27 cellular contexts compared by ENCODE assay signal in genomic region chr10:127252818-127253217, GRCh38. TPM values are rescaled to one million over a fixed set of nuclear protein-coding genes. Genes with fewer than 3 reads are reported as not detected.
"Had no signal": no experiment of that assay in that cellular context is flagged by ENCODE, and none has a peak within 500 bp of the region (broad histone marks: within the 10 kb centered on the region; RNA-seq: fewer than 3 reads in every experiment).

No MANE protein-coding gene starts in this region.

- H3K27me3 ChIP-seq: MG63, SJCRH30 had no signal

- H3K4me1 ChIP-seq: SJCRH30 had no signal

- H3K36me3 ChIP-seq: MG63, SJCRH30 had no signal

- H3K9me3 ChIP-seq: MG63, SJCRH30 had no signal

- H3K4me3 ChIP-seq: MG63, SJCRH30 had no signal

- H3K27ac ChIP-seq: RWPE1, SJCRH30 had no signal

- DNase-seq: IMR-90; Karpas-422; KG1; MG63; NCI-H1092; NCI-H1105 treated with DMSO at 0.1 percent for 48 hours; NCI-H1417 treated with DMSO at 0.1 percent for 48 hours; NCI-H146; NCI-H1694 treated with DMSO at 0.1 percent for 48 hours; NCI-H1930; NCI-H2081; NCI-H2107; NCI-H2227 treated with DMSO at 0.1 percent for 48 hours; NCI-H446; NCI-H510A; NCI-H524 treated with DMSO at 0.1 percent for 48 hours; NCI-H69; NCI-H774; NK-92 treated with Interleukin-12 subunit alpha and Interleukin-12 subunit beta, amount 100 ng/mL, for 24 hours; PC-3; SHP77 treated with DMSO at 0.1 percent for 48 hours; SJCRH30 had no signal

- ATAC-seq: HepG2, Panc1, PC-3, SK-N-SH treated with all-trans-retinoic acid at 6 μM for 48 hours had no signal

RNA-seq across cellular contexts. Expression of gene INSYN2A, which starts 56.4 kb away (rescaled TPM):
- total RNA-seq: HepG2, OCI-LY7, PC-3 had no signal
- polyA plus RNA-seq: HepG2 had no signal
